In genomic region chr11:72225411-72225951, GRCh38 we compare ENCODE assay signal across 7 cellular contexts. TPM values are rescaled to one million over a fixed set of nuclear protein-coding genes. Genes with fewer than 3 reads are reported as not detected.
DNase-seq lines count a peak whose midpoint lies in the region; ATAC-seq, FAIRE-seq and TF ChIP-seq lines count a peak whose summit lies in the region.

No MANE protein-coding gene starts in this region.

- TF ChIP-seq CTCF in Peyer's patch (IDR thresholded peaks at IDR 0.05), result no peak
- TF ChIP-seq CTCF in dorsolateral prefrontal cortex (IDR thresholded peaks at IDR 0.05 in 54 of 56, conservative IDR thresholded peaks at IDR 0.05 in 2 of 56; ENCODE audit: low read depth in 1 of 56, partially characterized antibody in 56 of 56), result no peak
- no peak for TF ChIP-seq CTCF in neural cell (IDR thresholded peaks at IDR 0.05; ENCODE audit: poor library complexity, severe bottlenecking)

- H3K4me3 ChIP-seq in Peyer's patch (peak overlapping the region; percentile 88 to 98 (median 92)), dorsolateral prefrontal cortex (peak overlapping the region; percentile 60 to 95 (median 82)), neural cell (ENCODE audit: low read length) (peak overlapping the region; percentile 70)

- no peaks in the 10 kb centered on the region for H3K9me2 ChIP-seq in neural cell (ENCODE audit: insufficient read depth, low read length)

- H2AFZ ChIP-seq in neural cell (ENCODE audit: low read depth, low read length), result no peak overlapping the region

- H4K20me1 ChIP-seq in neural cell (ENCODE audit: insufficient read depth), result no peaks in the 10 kb centered on the region

- TF ChIP-seq RAD21 in neural cell (conservative IDR thresholded peaks at IDR 0.05), result no peak

- TF ChIP-seq POLR2A in GM12892 (IDR thresholded peaks at IDR 0.05; ENCODE audit: low read depth, low read length) (no peak), Peyer's patch (IDR thresholded peaks at IDR 0.05) (no peak)

- H3K4me2 ChIP-seq in neural cell (ENCODE audit: low read length), result no peak overlapping the region

- H3K4me1 ChIP-seq in Peyer's patch, result peaks cover 4 to 28% (median 11%) of the 10 kb centered on the region in 4 donors

- H3K9me3 ChIP-seq in Peyer's patch (no peaks in the 10 kb centered on the region), neural cell (ENCODE audit: low read length) (no peaks in the 10 kb centered on the region)

- H3K27me3 ChIP-seq in Peyer's patch (no peaks in the 10 kb centered on the region), dorsolateral prefrontal cortex (no peaks in the 10 kb centered on the region), neural cell (ENCODE audit: insufficient read depth, low read depth, low read length) (peaks cover 34% of the 10 kb centered on the region)

- ATAC-seq in HG02885 (IDR thresholded peaks at IDR 0.05; ENCODE audit: poor library complexity, unreplicated experiment), result no peak
- ATAC-seq in HG02970 (IDR thresholded peaks at IDR 0.05; ENCODE audit: low FRiP score, unreplicated experiment), result no peak
- ATAC-seq in HG02763 (IDR thresholded peaks at IDR 0.05; ENCODE audit: unreplicated experiment), result no peak

- TF ChIP-seq EP300 in neural cell (conservative IDR thresholded peaks at IDR 0.05; ENCODE audit: poor library complexity, severe bottlenecking), result no peak

- no peaks in the 10 kb centered on the region for H3F3A ChIP-seq in neural cell (ENCODE audit: insufficient read depth, low read length, poor library complexity, severe bottlenecking)

- H3K36me3 ChIP-seq in Peyer's patch (peaks cover 0 to 24% (median 0%) of the 10 kb centered on the region in 3 donors), neural cell (ENCODE audit: insufficient read depth, low read length) (no peaks in the 10 kb centered on the region)

- no peak for DNase-seq in GM12892 (ENCODE audit: insufficient read length)
- peak in 1 of 3 donors; percentile 35 for DNase-seq in Peyer's patch
- DNase-seq in dorsolateral prefrontal cortex, result no peak

- peak; percentile 90 for FAIRE-seq in GM12892 (lab: Jason Lieb, UNC)

- intact Hi-C loops in dorsolateral prefrontal cortex (cut with DNase I), result loop anchor here in 1 of 2 donors (5.0 kb wide), 1 partner anchor 197 kb away; no protein-coding TSS in a partner anchor

- H3K79me2 ChIP-seq in neural cell (replicated peaks; ENCODE audit: insufficient read depth, low read length), result peaks cover 13% of the 10 kb centered on the region

- peak overlapping the region; percentile 94 to 100 (median 98) for H3K27ac ChIP-seq in Peyer's patch
- H3K27ac ChIP-seq in dorsolateral prefrontal cortex, result peak overlapping the region in 12 of 59 donors; percentile 2 to 97 (median 90)
- no peak overlapping the region for H3K27ac ChIP-seq in neural cell (ENCODE audit: low read length)

- peak overlapping the region; percentile 1 for H3K9ac ChIP-seq in neural cell (ENCODE audit: low read length)

TF ChIP-seq in neural cell, 6 proteins besides CTCF, POLR2A, EP300 and RAD21:
- no peak for TF ChIP-seq SMC3 (conservative IDR thresholded peaks at IDR 0.05; ENCODE audit: poor library complexity)
- TF ChIP-seq POLR2AphosphoS5 (IDR thresholded peaks at IDR 0.05), result no peak
- no peak for TF ChIP-seq REST (IDR thresholded peaks at IDR 0.05; ENCODE audit: borderline replicate concordance)
- no peak for TF ChIP-seq TAF1 (IDR thresholded peaks at IDR 0.05; ENCODE audit: low read depth)
- TF ChIP-seq MXI1 (conservative IDR thresholded peaks at IDR 0.05; ENCODE audit: poor library complexity, severe bottlenecking), result no peak
- no peak for TF ChIP-seq EZH2 (IDR thresholded peaks at IDR 0.05; ENCODE audit: borderline replicate concordance, insufficient read depth, low read length, poor library complexity, severe bottlenecking)

RNA-seq across cellular contexts. Expression of gene INPPL1, which starts 0.9 kb away (rescaled TPM):
- polyA plus RNA-seq in GM12892 (2012; ENCODE audit: missing spikeins), result 41.2 TPM
- total RNA-seq in Peyer's patch (100 to 1,000 TPM; 106 to 198 (median 179) TPM), dorsolateral prefrontal cortex (100 to 1,000 TPM in 16 of 120 experiments, 10 to 100 TPM in 104; 45.2 to 209 (median 78.5) TPM)
- 1.5 and 2.0 TPM in 2 replicates for polyA plus RNA-seq in neural cell
- polyA minus RNA-seq in neural cell, result 0.93 and 1.5 TPM in 2 replicates

RNA-seq across cellular contexts. Expression of gene FOLR2, which starts 8.9 kb away (rescaled TPM):
- 0.59 TPM for polyA plus RNA-seq in GM12892 (2012; ENCODE audit: missing spikeins)
- total RNA-seq in Peyer's patch (10 to 100 TPM in 1 of 4 donors, 1 to 10 TPM in 2, not detected in 1; 3.5 to 15.8 (median 8.0) TPM), dorsolateral prefrontal cortex (10 to 100 TPM in 26 of 120 experiments, 1 to 10 TPM in 93, under 1 TPM in 1; 0.70 to 35.0 (median 5.7) TPM)
- polyA plus RNA-seq in neural cell, result not detected in 2 replicates
- polyA minus RNA-seq in neural cell, result not detected in 2 replicates

RNA-seq across cellular contexts. Expression of gene PHOX2A, which starts 18.5 kb away (rescaled TPM):
- not detected for polyA plus RNA-seq in GM12892 (2012; ENCODE audit: missing spikeins)
- total RNA-seq in Peyer's patch (not detected), dorsolateral prefrontal cortex (under 1 TPM in 1 of 120 experiments, not detected in 119; 0.37 TPM)
- not detected in 2 replicates for polyA plus RNA-seq in neural cell
- not detected in 2 replicates for polyA minus RNA-seq in neural cell

RNA-seq across cellular contexts. Expression of gene FOLR1, which starts 33.5 kb away (rescaled TPM):
- not detected for polyA plus RNA-seq in GM12892 (2012; ENCODE audit: missing spikeins)
- total RNA-seq in Peyer's patch (not detected), dorsolateral prefrontal cortex (1 to 10 TPM in 10 of 120 experiments, under 1 TPM in 40, not detected in 70; 0.40 to 1.4 (median 0.69) TPM)
- polyA plus RNA-seq in neural cell, result not detected in 2 replicates
- not detected in 2 replicates for polyA minus RNA-seq in neural cell
